24 cellular contexts compared by ENCODE assay signal in the genomic region with DNA sequence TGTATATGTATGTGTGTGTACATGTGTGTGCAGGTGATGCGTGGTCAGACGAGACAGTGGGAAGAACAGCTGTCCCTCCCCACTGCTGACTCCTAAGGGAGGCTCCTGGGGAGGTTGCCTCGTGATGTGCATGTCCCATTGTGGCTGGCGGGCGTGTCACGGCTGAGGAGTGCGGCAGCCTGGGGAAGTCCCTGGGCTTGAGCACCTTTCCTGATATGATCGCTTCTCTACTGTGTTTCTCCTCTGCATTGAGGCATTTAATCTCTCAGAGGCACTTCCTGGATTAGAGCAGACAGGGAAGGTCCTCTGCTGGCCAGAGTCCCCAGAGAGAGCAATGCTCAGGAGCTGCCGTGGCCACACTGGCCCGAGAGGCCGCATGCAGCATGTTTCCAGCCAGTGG. TPM values are rescaled to one million over a fixed set of nuclear protein-coding genes. Genes with fewer than 3 reads are reported as not detected.
"Had no signal": no experiment of that assay in that cellular context is flagged by ENCODE, and none has a peak within 500 bp of the region (broad histone marks: within the 10 kb centered on the region; RNA-seq: fewer than 3 reads in every experiment).

No MANE protein-coding gene starts in this region.

- H3K4me3 Mint-ChIP-seq: activated T-cell treated with anti-CD3 and anti-CD28 coated beads, Interleukin-2, amount 50 U/mL, for 24 hours; central memory CD8-positive, alpha-beta T cell; endodermal cell; mesothelial cell of epicardium; nephron; T-helper 1 cell treated with Interleukin-12 subunit alpha and Interleukin-12 subunit beta and Interleukin-4 antibody, amounts not matched to agents 30 μg/mL and 1 μg/mL, for 36 hours had no signal

- ATAC-seq: left lobe of liver had no signal

- H3K36me3 Mint-ChIP-seq: mesothelial cell of epicardium had no signal

- DNase-seq: activated CD4-positive, alpha-beta T cell treated with anti-CD3 and anti-CD28 coated beads for 1 hour; activated naive CD4-positive, alpha-beta T cell treated with anti-CD3 and anti-CD28 coated beads, Interleukin-2, amount 50 U/mL, for 16 hours; activated T-cell treated with anti-CD3 and anti-CD28 coated beads, Interleukin-2, amount 50 U/mL, for 24 hours; colonic mucosa; endodermal cell; foreskin melanocyte; head of caudate nucleus; occipital lobe; stimulated activated CD4-positive, alpha-beta T cell treated with anti-CD3 and anti-CD28 coated beads, Interleukin-12 subunit alpha, Interleukin-12 subunit beta, amount 100 ng/mL, for 4 hours; stimulated activated CD4-positive, alpha-beta T cell treated with anti-CD3 and anti-CD28 coated beads, Interleukin-1b, Interleukin-23, amount 100 ng/mL, for 48 hours; stimulated activated CD8-positive, alpha-beta memory T cell treated with anti-CD3 and anti-CD28 coated beads, Interleukin-4, amount 100 ng/mL, for 48 hours; stimulated activated naive CD4-positive, alpha-beta T cell treated with Interleukin-2 at 50 U/mL for 16 hours; substantia nigra; tibial artery had no signal

- H3K4me1 Mint-ChIP-seq: central memory CD8-positive, alpha-beta T cell; endodermal cell; nephron had no signal

- H3K9me3 Mint-ChIP-seq: central memory CD8-positive, alpha-beta T cell had no signal

- H3K27ac Mint-ChIP-seq: activated T-cell treated with anti-CD3 and anti-CD28 coated beads, Interleukin-2, amount 50 U/mL, for 24 hours; endodermal cell; mesothelial cell of epicardium; nephron; progenitor cell of endocrine pancreas; T-helper 1 cell treated with Interleukin-12 subunit alpha and Interleukin-12 subunit beta and Interleukin-4 antibody, amounts not matched to agents 30 μg/mL and 1 μg/mL, for 36 hours had no signal

RNA-seq across cellular contexts. Expression of gene NPBWR2, which starts 11.4 kb away (rescaled TPM):
- total RNA-seq: ascending aorta, colonic mucosa, endodermal cell, left lobe of liver, lung, mesothelial cell of epicardium, occipital lobe, progenitor cell of endocrine pancreas had no signal
- polyA plus RNA-seq: adipose tissue, keratinocyte, lung had no signal

RNA-seq across cellular contexts. Expression of gene LKAAEAR1, which starts 11.7 kb away (rescaled TPM):
- total RNA-seq: ascending aorta, colonic mucosa, endodermal cell, left lobe of liver, mesothelial cell of epicardium, progenitor cell of endocrine pancreas had no signal
- polyA plus RNA-seq: keratinocyte had no signal
